8 cellular contexts compared by ENCODE assay signal in genomic region chr17:68457539-68458259, GRCh38. TPM values are rescaled to one million over a fixed set of nuclear protein-coding genes. Genes with fewer than 3 reads are reported as not detected.
DNase-seq lines count a peak whose midpoint lies in the region; ATAC-seq and TF ChIP-seq lines count a peak whose summit lies in the region.

No MANE protein-coding gene starts in this region.

- H3K4me1 Mint-ChIP-seq in natural killer cell treated with Interleukin-12 subunit alpha and Interleukin-12 subunit beta and Interleukin-15 and Interleukin-18, amount 100 ng/mL, for 72 hours (ENCODE audit: low read depth in 2 of 2) = peaks cover 58 to 61% of the 10 kb centered on the region in 2 donors

- H3K36me3 ChIP-seq in DOHH2 (ENCODE audit: control insufficient read depth, low read length) (no peaks in the 10 kb centered on the region), GM23248 (ENCODE audit: low read depth) (0 out of 2 replicates have a peak, but pooled peaks cover under 1% of the 10 kb centered on the region)

- H3K27ac ChIP-seq in DOHH2 (ENCODE audit: low read depth, low read length) (no peak overlapping the region), GM23248 (peak overlapping the region; percentile 86)

- peak overlapping the region; percentile 83 to 96 for H3K27ac Mint-ChIP-seq in natural killer cell treated with Interleukin-12 subunit alpha and Interleukin-12 subunit beta and Interleukin-15 and Interleukin-18, amount 100 ng/mL, for 72 hours

- no peaks in the 10 kb centered on the region for H3K9me3 Mint-ChIP-seq in natural killer cell treated with Interleukin-12 subunit alpha and Interleukin-12 subunit beta and Interleukin-15 and Interleukin-18, amount 100 ng/mL, for 72 hours

- no peaks in the 10 kb centered on the region for H3K9me3 ChIP-seq in DOHH2 (ENCODE audit: control insufficient read depth, insufficient read depth, low read length)
- H3K9me3 ChIP-seq in GM23248 (ENCODE audit: low read depth) = no peaks in the 10 kb centered on the region

- DNase-seq in GM23248 = peak; percentile 99
- DNase-seq in Kasumi-1 (lab: John Stamatoyannopoulos, UW) = peak; percentile 97 to 98
- DNase-seq in RPMI7951 (ENCODE audit: low read depth) = peak; percentile 96
- DNase-seq in activated T-helper 9 cell treated with anti-CD3 and anti-CD28 coated beads, Interleukin-2, amount 50 U/mL, for 16 hours (ENCODE audit: low read depth) = peak; percentile 98
- peak; percentile 99 for DNase-seq in fibroblast of pulmonary artery (ENCODE audit: low read depth)
- peak; percentile 99 for DNase-seq in natural killer cell treated with Interleukin-12 subunit alpha and Interleukin-12 subunit beta and Interleukin-15 and Interleukin-18, amount 100 ng/mL, for 72 hours (ENCODE audit: low spot score)
- DNase-seq in stimulated activated naive CD4-positive, alpha-beta T cell treated with Interleukin-2 at 50 U/mL for 16 hours (lab: John Stamatoyannopoulos, UW) = peak; percentile 97

- TF ChIP-seq CTCF in DOHH2 (IDR thresholded peaks at IDR 0.05; ENCODE audit: low read depth, low read length, poor library complexity, severe bottlenecking) (no peak), fibroblast of pulmonary artery (IDR thresholded peaks at IDR 0.05; ENCODE audit: low read length, missing control alignments) (no peak)

- H4K20me1 ChIP-seq in DOHH2 (ENCODE audit: control insufficient read depth, insufficient read depth, low read depth, low read length) (no peaks in the 10 kb centered on the region), GM23248 (ENCODE audit: insufficient read depth) (0 out of 2 replicates have a peak, but pooled peaks cover 3% of the 10 kb centered on the region)

- H3K79me2 ChIP-seq in DOHH2 (ENCODE audit: control insufficient read depth, low read length) = no peaks in the 10 kb centered on the region
- H3K79me2 ChIP-seq in GM23248 (ENCODE audit: insufficient read depth) = peaks cover 28% of the 10 kb centered on the region

- H3K36me3 Mint-ChIP-seq in natural killer cell treated with Interleukin-12 subunit alpha and Interleukin-12 subunit beta and Interleukin-15 and Interleukin-18, amount 100 ng/mL, for 72 hours = no peaks in the 10 kb centered on the region

- H3K9me2 ChIP-seq in DOHH2 (replicated peaks; ENCODE audit: control insufficient read depth, low read length) = no peaks in the 10 kb centered on the region
- no peaks in the 10 kb centered on the region for H3K9me2 ChIP-seq in GM23248 (ENCODE audit: insufficient read depth)

- H3K4me1 ChIP-seq in DOHH2 (ENCODE audit: control insufficient read depth, low read length) (peaks cover 57% of the 10 kb centered on the region), GM23248 (ENCODE audit: insufficient read depth) (peaks cover 16% of the 10 kb centered on the region)

- peak overlapping the region; percentile 78 for H3K4me2 ChIP-seq in DOHH2 (ENCODE audit: low read length)
- H3K4me2 ChIP-seq in GM23248 (ENCODE audit: unreplicated experiment) = peak overlapping the region; percentile 93

- H2AFZ ChIP-seq in GM23248 = peak overlapping the region; percentile 86

- peak; percentile 96 to 98 for ATAC-seq in natural killer cell treated with Interleukin-12 subunit alpha and Interleukin-12 subunit beta and Interleukin-15 and Interleukin-18, amount 100 ng/mL, for 72 hours

- H3K9ac ChIP-seq in GM23248 = peak overlapping the region; percentile 90

- H3F3A ChIP-seq in DOHH2 (ENCODE audit: control insufficient read depth, insufficient read depth) (peaks cover 4% of the 10 kb centered on the region; the same call in 1 of the 2 replicates), GM23248 (ENCODE audit: insufficient read depth) (peaks cover 36% of the 10 kb centered on the region)

- peak overlapping the region; percentile 88 for H3K4me3 Mint-ChIP-seq in natural killer cell treated with Interleukin-12 subunit alpha and Interleukin-12 subunit beta and Interleukin-15 and Interleukin-18, amount 100 ng/mL, for 72 hours

- H3K27me3 ChIP-seq in DOHH2 (ENCODE audit: control insufficient read depth, low read length) (0 out of 2 replicates have a peak, but pooled peaks cover 5% of the 10 kb centered on the region), GM23248 (replicated peaks; ENCODE audit: insufficient read depth) (no peaks in the 10 kb centered on the region)

- peak overlapping the region; percentile 70 for H3K4me3 ChIP-seq in DOHH2 (ENCODE audit: low read length)
- peak overlapping the region; percentile 74 for H3K4me3 ChIP-seq in GM23248
- H3K4me3 ChIP-seq in fibroblast of pulmonary artery (replicated peaks; ENCODE audit: low read depth, low read length) = peak overlapping the region; percentile 64

- in situ Hi-C loops in GM23248 (cut with MboI) = no loop called here

- no peaks in the 10 kb centered on the region for H3K27me3 Mint-ChIP-seq in natural killer cell treated with Interleukin-12 subunit alpha and Interleukin-12 subunit beta and Interleukin-15 and Interleukin-18, amount 100 ng/mL, for 72 hours

- WGBS in GM23248 (ENCODE audit: low coverage in 1 of 2, low lambda C conversion rate in 2 of 2, missing lambda C conversion rate in 2 of 2), 2 experiments = 0 to 1% methylated on average over 28 to 52 of the region's 54 CpGs

RNA-seq across cellular contexts. Expression of gene WIPI1, which starts 0.4 kb away (rescaled TPM):
- total RNA-seq in GM23248 (2014; rRNA removed; shearing (Covaris generic)) = 82.0 and 91.4 TPM in 2 replicates
- polyA plus RNA-seq in GM23248 (2016; fragmentation: Nextera tagmentation; extraction: Ambion mirVana) = 99.1 and 100 TPM in 2 replicates
- total RNA-seq in RPMI7951 (2014; rRNA removed; shearing (Covaris generic)) = 44.1 and 49.5 TPM in 2 replicates
- 10 to 100 TPM; 26.5 to 39.1 TPM for total RNA-seq in natural killer cell treated with Interleukin-12 subunit alpha and Interleukin-12 subunit beta and Interleukin-15 and Interleukin-18, amount 100 ng/mL, for 72 hours

RNA-seq across cellular contexts. Expression of gene PRKAR1A, which starts 54.5 kb away (rescaled TPM):
- 281 and 287 TPM in 2 replicates for total RNA-seq in GM23248 (2014; rRNA removed; shearing (Covaris generic))
- 331 and 332 TPM in 2 replicates for polyA plus RNA-seq in GM23248 (2016; fragmentation: Nextera tagmentation; extraction: Ambion mirVana)
- total RNA-seq in RPMI7951 (2014; rRNA removed; shearing (Covaris generic)) = 192 and 208 TPM in 2 replicates
- 100 to 1,000 TPM; 154 to 230 TPM for total RNA-seq in natural killer cell treated with Interleukin-12 subunit alpha and Interleukin-12 subunit beta and Interleukin-15 and Interleukin-18, amount 100 ng/mL, for 72 hours
